8 cellular contexts compared by ENCODE assay signal in genomic region chr1:8004803-8005573, GRCh38. TPM values are rescaled to one million over a fixed set of nuclear protein-coding genes. Genes with fewer than 3 reads are reported as not detected.
DNase-seq lines count a peak whose midpoint lies in the region; FAIRE-seq and TF ChIP-seq lines count a peak whose summit lies in the region.

No MANE protein-coding gene starts in this region.

- H3K9ac ChIP-seq in kidney (ENCODE audit: low read length in 2 of 2), result no peak overlapping the region

- H3K36me3 Mint-ChIP-seq in CD14-positive monocyte, result peaks cover 6 to 7% of the 10 kb centered on the region in 2 donors

- H3K4me1 ChIP-seq in kidney (ENCODE audit: control insufficient read depth in 1 of 2, insufficient read depth in 1 of 2, low read depth in 1 of 2, low read length in 2 of 2), result peaks cover 4 to 12% of the 10 kb centered on the region in 2 donors

- H3K36me3 ChIP-seq in kidney (ENCODE audit: control insufficient read depth in 1 of 2, insufficient read depth in 2 of 2, low read length in 2 of 2), result peaks cover 2 to 6% of the 10 kb centered on the region in 2 donors

- intact Hi-C loops in CD14-positive monocyte (cut with micrococcal nuclease), result no loop called here
- intact Hi-C loops in kidney (cut with DNase I), result no loop called here

- H3K27me3 Mint-ChIP-seq in CD14-positive monocyte (ENCODE audit: low read depth in 3 of 3), result peaks cover 0 to 9% (median 0%) of the 10 kb centered on the region in 3 donors

- peak; percentile 64 for DNase-seq in CD14-positive monocyte (ENCODE audit: low spot score)
- peak; percentile 45 for DNase-seq in NCI-H1436 treated with DMSO at 0.1 percent for 48 hours (lab: John Stamatoyannopoulos, UW)
- DNase-seq in amniotic stem cell (lab: John Stamatoyannopoulos, UW), result peak; percentile 87
- DNase-seq in kidney, result peak; percentile 94
- no peak for DNase-seq in GM10248 (ENCODE audit: extremely low spot score)
- DNase-seq in stimulated activated CD4-positive, alpha-beta T cell treated with anti-CD3 and anti-CD28 coated beads, Interleukin-1b, Interleukin-23, amount 100 ng/mL, for 48 hours, result no peak
- no peak for DNase-seq in 8988T

- no peaks in the 10 kb centered on the region for H3K9me3 Mint-ChIP-seq in CD14-positive monocyte

- H3K4me1 Mint-ChIP-seq in CD14-positive monocyte, result peaks cover 24% of the 10 kb centered on the region

- H3K4me3 ChIP-seq in kidney (ENCODE audit: low read length in 2 of 2), result no peak overlapping the region

- POLR2A ChIA-PET in GM10248 (lab: Yijun Ruan, JAX), result no interaction called here

- FAIRE-seq in kidney (lab: Jason Lieb, UNC), result no peak

- H3K27ac ChIP-seq in kidney (ENCODE audit: low read depth in 2 of 2, low read length in 2 of 2) (peak overlapping the region; percentile 53 to 66), temporal lobe (ENCODE audit: low read depth, low read length) (peak overlapping the region; percentile 33)

- H3K27ac Mint-ChIP-seq in CD14-positive monocyte, result peak overlapping the region; percentile 50 to 91 (median 87)

- H3K9me3 ChIP-seq in kidney (ENCODE audit: control insufficient read depth in 1 of 2, low read length in 2 of 2), result no peaks in the 10 kb centered on the region

- peak overlapping the region; percentile 1 to 61 for H3K4me3 Mint-ChIP-seq in CD14-positive monocyte

- CTCF ChIA-PET in GM10248 (lab: Yijun Ruan, JAX), result interaction anchor here (0.6 to 1.3 kb wide), 2 partner anchors 9 to 10 kb away, joined by 3 to 6 read pairs; no protein-coding TSS in a partner anchor

- TF ChIP-seq CTCF in CD14-positive monocyte (IDR thresholded peaks at IDR 0.05) (no peak), kidney (IDR thresholded peaks at IDR 0.05; ENCODE audit: borderline replicate concordance, extremely low read depth, insufficient read depth) (no peak), GM10248 (IDR thresholded peaks at IDR 0.05; ENCODE audit: control extremely low read depth, extremely low read depth, low read depth, missing control alignments) (no peak)

RNA-seq across cellular contexts. Expression of gene ERRFI1, which starts 21.1 kb away (rescaled TPM):
- under 1 TPM; 0.08 to 0.28 TPM for polyA plus RNA-seq in CD14-positive monocyte
- total RNA-seq in kidney, result 71.3 TPM
- polyA plus RNA-seq in kidney (ENCODE audit: insufficient read depth, low read depth, low replicate concordance), result 25.0 TPM
- 10.3 TPM for total RNA-seq in temporal lobe

RNA-seq across cellular contexts. Expression of gene PARK7, which starts 43.5 kb away (rescaled TPM):
- 100 to 1,000 TPM; 353 to 391 TPM for polyA plus RNA-seq in CD14-positive monocyte
- total RNA-seq in kidney, result 239 TPM
- 481 TPM for polyA plus RNA-seq in kidney (ENCODE audit: insufficient read depth, low read depth, low replicate concordance)
- 108 TPM for total RNA-seq in temporal lobe

Comparison
In these comparisons a context has a peak if more than half of its experiments do, and no peak if none do; other contexts are left out.
1. DNase-seq: peak in CD14-positive monocyte (single experiment), NCI-H1436 treated with DMSO at 0.1 percent for 48 hours (single experiment), amniotic stem cell (single experiment) and kidney (single experiment); none in GM10248 (single experiment), stimulated activated CD4-positive, alpha-beta T cell treated with anti-CD3 and anti-CD28 coated beads, Interleukin-1b, Interleukin-23, amount 100 ng/mL, for 48 hours (single experiment) and 8988T (single experiment).